11 cellular contexts compared by ENCODE assay signal in the genomic region with DNA sequence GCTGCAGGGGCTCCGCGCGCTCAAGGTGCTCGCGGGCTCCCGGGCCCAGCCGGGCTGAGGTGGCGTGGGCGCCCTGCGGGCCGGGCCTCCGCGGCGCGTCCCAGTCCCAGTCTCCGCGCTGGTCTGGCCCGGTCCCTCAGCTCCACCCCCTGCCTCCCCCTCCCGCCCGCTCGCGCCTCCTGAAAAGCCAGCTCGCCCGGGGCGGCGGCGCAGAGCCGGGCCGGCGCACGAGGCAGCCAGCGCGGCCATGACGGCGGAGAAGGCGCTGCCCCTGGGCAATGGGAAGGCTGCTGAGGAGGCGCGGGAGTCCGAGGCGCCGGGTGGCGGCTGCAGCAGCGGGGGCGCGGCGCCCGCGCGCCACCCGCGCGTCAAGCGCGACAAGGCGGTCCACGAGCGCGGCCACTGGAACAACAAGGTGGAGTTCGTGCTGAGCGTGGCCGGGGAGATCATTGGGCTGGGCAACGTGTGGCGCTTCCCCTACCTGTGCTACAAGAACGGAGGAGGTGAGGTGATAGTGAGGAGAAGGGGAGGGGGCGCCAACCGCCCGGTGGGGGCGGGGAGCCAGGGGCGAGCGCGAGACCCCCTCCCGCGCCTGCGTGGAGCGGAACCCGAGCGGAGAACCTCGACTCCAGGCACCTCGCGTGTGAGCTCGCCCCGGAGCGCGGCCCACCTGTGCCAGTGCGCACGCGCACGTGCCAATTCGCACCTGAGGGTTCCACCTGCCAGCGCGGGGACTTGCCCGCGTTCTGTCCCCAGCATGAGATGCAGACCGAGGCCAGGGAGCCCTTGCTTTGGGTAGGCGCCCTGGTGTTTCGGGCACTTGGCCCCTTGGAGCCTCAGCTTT. TPM values are rescaled to one million over a fixed set of nuclear protein-coding genes. Genes with fewer than 3 reads are reported as not detected.
DNase-seq lines count a peak whose midpoint lies in the region; ATAC-seq, FAIRE-seq and TF ChIP-seq lines count a peak whose summit lies in the region.
"Had no signal": no experiment of that assay in that cellular context is flagged by ENCODE, and none has a peak within 500 bp of the region (broad histone marks: within the 10 kb centered on the region; RNA-seq: fewer than 3 reads in every experiment).

SLC6A11 (plus strand) TSS at position 210 of the 844 bp plus-strand sequence; CDS start at position 248, 38 bp downstream.

- H2BK120ac ChIP-seq in H1 (replicated peaks; ENCODE audit: low read depth, low read length), result no peak within 1 kb of the TSS

- no peak within 1 kb of the TSS for H3K4ac ChIP-seq in H1 (replicated peaks; ENCODE audit: insufficient read length, low read depth, low read length)

- H3K4me1 ChIP-seq in H1 (replicated peaks in 1 of 4; ENCODE audit: control insufficient read depth in 3 of 4, insufficient read depth in 4 of 4, low read length in 3 of 4) (peaks cover 0 to 5% (median 3%) of the 10 kb centered on the region in 4 experiments; a peak in 5 of 7 replicates), tibial artery (peaks cover 0 to 10% (median 8%) of the 10 kb centered on the region in 4 donors)

- no peak within 1 kb of the TSS for H3K23ac ChIP-seq in H1 (ENCODE audit: insufficient read length)

- H3K79me2 ChIP-seq in H1 (ENCODE audit: control insufficient read depth in 1 of 2, insufficient read depth in 2 of 2, low read length in 2 of 2), result no peaks in the 10 kb centered on the region

- H3K27ac ChIP-seq in H1 (ENCODE audit: low read depth, low read length), result no peak within 1 kb of the TSS
- no peak within 1 kb of the TSS for H3K27ac ChIP-seq in tibial artery

- peak within 1 kb of the TSS in 3 of 4 experiments; percentile 13 to 38 (median 27); a peak in 2 of 7 replicates for H3K9ac ChIP-seq in H1 (replicated peaks in 1 of 4; ENCODE audit: extremely low read depth in 1 of 4, low read depth in 3 of 4, low read length in 3 of 4)

- no peak within 1 kb of the TSS for H2AK5ac ChIP-seq in H1 (ENCODE audit: low read depth, low read length)

- H3K4me1 Mint-ChIP-seq in activated T-cell treated with anti-CD3 and anti-CD28 coated beads, Interleukin-2, amount 50 U/mL, for 4 hours (ENCODE audit: low read depth), result no peaks in the 10 kb centered on the region

- no peak within 1 kb of the TSS for H3K56ac ChIP-seq in H1 (replicated peaks; ENCODE audit: insufficient read length, low read depth, low read length)

- H3K9me3 ChIP-seq in H1 (ENCODE audit: insufficient read depth in 2 of 2, low read depth in 1 of 2, low read length in 1 of 2), result no peaks in the 10 kb centered on the region; a peak in 1 of 4 replicates
- H3K9me3 ChIP-seq in tibial artery, result no peaks in the 10 kb centered on the region

- peaks cover 2% of the 10 kb centered on the region; the same call in 1 of the 2 replicates for H3K23me2 ChIP-seq in H1 (ENCODE audit: low read depth, low read length)

- TF ChIP-seq CTCF in H1 (IDR thresholded peaks at IDR 0.05; ENCODE audit: control extremely low read depth in 1 of 3, insufficient read depth in 1 of 3, low read depth in 1 of 3, low read length in 3 of 3), result no peak
- no peak for TF ChIP-seq CTCF in tibial artery (IDR thresholded peaks at IDR 0.05)

- no peaks in the 10 kb centered on the region for H3K9me3 Mint-ChIP-seq in activated T-cell treated with anti-CD3 and anti-CD28 coated beads, Interleukin-2, amount 50 U/mL, for 4 hours

- no peak for TF ChIP-seq RAD21 in H1 (IDR thresholded peaks at IDR 0.05 in 1 of 2, conservative IDR thresholded peaks at IDR 0.05 in 1 of 2; ENCODE audit: low read depth in 2 of 2, low read length in 2 of 2)

- no peak within 1 kb of the TSS for H4K5ac ChIP-seq in H1 (ENCODE audit: insufficient read length, low read depth, low read length)

- H4K8ac ChIP-seq in H1 (ENCODE audit: extremely low read depth, insufficient read depth, low read length), result peak within 1 kb of the TSS; percentile 82; the same call in 1 of the 2 replicates

- CTCF ChIA-PET in H1 (lab: Charles Lee; ENCODE audit: partially characterized antibody), result interaction anchor here (0.6 to 1.9 kb wide), 3 partner anchors 19 to 43 kb away, joined by 3 to 5 read pairs (median 3); no protein-coding TSS in a partner anchor

- H3K4me3 Mint-ChIP-seq in activated T-cell treated with anti-CD3 and anti-CD28 coated beads, Interleukin-2, amount 50 U/mL, for 4 hours, result no peak within 1 kb of the TSS

- H2BK12ac ChIP-seq in H1 (ENCODE audit: low read depth, low read length), result no peak within 1 kb of the TSS

- H2BK15ac ChIP-seq in H1 (ENCODE audit: low read length), result peak within 1 kb of the TSS; percentile 81; the same call in 1 of the 2 replicates

- TF ChIP-seq EP300 in H1 (IDR thresholded peaks at IDR 0.05; ENCODE audit: borderline replicate concordance in 1 of 2, low read depth in 2 of 2, low read length in 2 of 2), result no peak

- H3K27me3 Mint-ChIP-seq in activated T-cell treated with anti-CD3 and anti-CD28 coated beads, Interleukin-2, amount 50 U/mL, for 4 hours (ENCODE audit: low read depth), result peaks cover 38% of the 10 kb centered on the region

- no peaks in the 10 kb centered on the region for H3K36me3 Mint-ChIP-seq in activated T-cell treated with anti-CD3 and anti-CD28 coated beads, Interleukin-2, amount 50 U/mL, for 4 hours (ENCODE audit: insufficient read depth)

- no peak within 1 kb of the TSS; the same call in none of the 2 replicates for H3K18ac ChIP-seq in H1 (ENCODE audit: extremely low read depth, low read length)

- peak; percentile 44 to 62; a peak in 2 of 3 replicates for TF ChIP-seq POLR2A in H1 (IDR thresholded peaks at IDR 0.05; ENCODE audit: control extremely low read depth in 1 of 2, low read depth in 2 of 2, low read length in 2 of 2)

- no peak within 1 kb of the TSS for H4K91ac ChIP-seq in H1 (replicated peaks; ENCODE audit: insufficient read length, low read length)

- no peak for FAIRE-seq in H1 (lab: Jason Lieb, UNC)
- FAIRE-seq: A204.1 had no signal

- peak; percentile 3 for DNase-seq in NCI-H2171 treated with DMSO at 0.1 percent for 48 hours (lab: John Stamatoyannopoulos, UW)
- DNase-seq in NCI-H2171 (lab: John Stamatoyannopoulos, UW), result no peak
- DNase-seq in H1 (ENCODE audit: low read depth in 1 of 2, low spot score in 2 of 2), result peak in 1 of 2 experiments; percentile 75
- peak; percentile 8 for DNase-seq in medulla oblongata (ENCODE audit: extremely low spot score)
- no peak for DNase-seq in tibial artery
- DNase-seq in activated T-cell treated with anti-CD3 and anti-CD28 coated beads, Interleukin-2, amount 50 U/mL, for 4 hours, result no peak
- DNase-seq: NCI-H2081 had no signal

- peak within 1 kb of the TSS; percentile 25 to 60 (median 32) for H3K4me3 ChIP-seq in H1 (ENCODE audit: extremely low read depth in 1 of 4, insufficient read depth in 2 of 4, low read depth in 3 of 4, low read length in 4 of 4)
- peak within 1 kb of the TSS; percentile 14 to 36 for H3K4me3 ChIP-seq in tibial artery

- ATAC-seq in HG02840 (IDR thresholded peaks at IDR 0.05; ENCODE audit: low FRiP score, unreplicated experiment) (no peak), GM21619 (IDR thresholded peaks at IDR 0.05; ENCODE audit: unreplicated experiment) (no peak)
- ATAC-seq in activated T-cell treated with anti-CD3 and anti-CD28 coated beads, Interleukin-2, amount 50 U/mL, for 4 hours, result no peak

- peak within 1 kb of the TSS; percentile 64 to 73 for H3K4me2 ChIP-seq in H1 (ENCODE audit: insufficient read depth in 1 of 2, low read depth in 2 of 2, low read length in 2 of 2)

- no peak within 1 kb of the TSS for H2BK20ac ChIP-seq in H1 (ENCODE audit: low read length)

- intact Hi-C loops in tibial artery (cut with DNase I; ENCODE audit: low total_unique reads), result no loop called here

- no peaks in the 10 kb centered on the region for H3K79me1 ChIP-seq in H1 (ENCODE audit: low read depth, low read length)

- H2BK5ac ChIP-seq in H1 (ENCODE audit: low read depth, low read length), result no peak within 1 kb of the TSS

- peak within 1 kb of the TSS; percentile 40 for H3K14ac ChIP-seq in H1 (ENCODE audit: insufficient read length)

- POLR2A ChIA-PET in H1 (lab: Charles Lee; ENCODE audit: partially characterized antibody), result no interaction called here

- H3K27me3 ChIP-seq in H1 (replicated peaks in 1 of 4; ENCODE audit: control insufficient read depth in 3 of 4, extremely low read depth in 1 of 4, insufficient read depth in 3 of 4, low read length in 3 of 4) (peaks cover 15 to 37% (median 35%) of the 10 kb centered on the region in 4 experiments), tibial artery (peaks cover 0 to 45% of the 10 kb centered on the region in 2 donors)

- peak within 1 kb of the TSS; percentile 91; the same call in 1 of the 2 replicates for H2AFZ ChIP-seq in H1 (ENCODE audit: low read length)

- H4K20me1 ChIP-seq in H1 (replicated peaks in 1 of 2; ENCODE audit: control insufficient read depth in 1 of 2, insufficient read depth in 2 of 2, low read length in 2 of 2), result no peaks in the 10 kb centered on the region

- 13% methylated on average over 39 of the region's 96 CpGs; no CpG with 5 or more reads in 1 of the 2 experiments for WGBS in H1 (ENCODE audit: extremely low coverage in 1 of 2, insufficient coverage in 1 of 2, insufficient read length in 1 of 2, insufficient replicate concordance in 2 of 2, low coverage in 1 of 2, low lambda C conversion rate in 2 of 2, missing lambda C conversion rate in 1 of 2), 2 experiments

- no peaks in the 10 kb centered on the region for H3K36me3 ChIP-seq in H1 (ENCODE audit: control insufficient read depth in 2 of 4, insufficient read depth in 4 of 4, low read length in 3 of 4)
- H3K36me3 ChIP-seq in tibial artery, result no peaks in the 10 kb centered on the region

TF ChIP-seq in H1, 55 proteins besides CTCF, POLR2A, EP300 and RAD21 (continues in another document):
- TF ChIP-seq ASH2L (IDR thresholded peaks at IDR 0.05; ENCODE audit: low read length) (peak; percentile 54), BRCA1 (IDR thresholded peaks at IDR 0.05; ENCODE audit: low read depth, low read length) (no peak), PHF8 (conservative IDR thresholded peaks at IDR 0.05; ENCODE audit: low read depth, low read length) (peak; percentile 39; the same call in 1 of the 2 replicates), MAFK (IDR thresholded peaks at IDR 0.05; ENCODE audit: low read depth, low read length) (no peak)

RNA-seq across cellular contexts. Expression of gene SLC6A11, which starts in this region (rescaled TPM):
- 0.78 and 0.88 TPM in 2 replicates for total RNA-seq in H1 (2021; fragmentation: NEBNext Ultra II Directional; extraction: Animal tissue kit (Norgen Biotek cat#: 25700))
- polyA plus RNA-seq in H1 (2011; rRNA removed), result 1.3 and 1.5 TPM in 2 replicates
- 1.1 TPM for polyA plus RNA-seq in H1 (2011; cell fraction: cytosol; rRNA removed)
- polyA plus RNA-seq in H1 (2011; cell fraction: nucleus; rRNA removed), result 2.3 TPM
- polyA plus RNA-seq in H1 (2012, experiment 1 of 2), result 0.78 to 1.3 TPM (median 1.1 TPM) in 4 replicates
- polyA plus RNA-seq in H1 (2012, experiment 2 of 2), result 0.51 TPM
- polyA plus RNA-seq in H1 (2013, experiment 1 of 2), result 0.67 TPM
- polyA plus RNA-seq in H1 (2013, experiment 2 of 2), result 0.64 TPM
- 0.73 and 1.4 TPM in 2 replicates for polyA minus RNA-seq in H1 (2011; rRNA and poly(A)+ RNA removed)
- 0.29 TPM for polyA minus RNA-seq in H1 (2011; cell fraction: cytosol; rRNA and poly(A)+ RNA removed)
- 1.6 TPM for polyA minus RNA-seq in H1 (2011; cell fraction: nucleus; rRNA and poly(A)+ RNA removed)
- total RNA-seq in activated T-cell treated with anti-CD3 and anti-CD28 coated beads, Interleukin-2, amount 50 U/mL, for 4 hours, result not detected
- total RNA-seq: T-helper 1 cell treated with Interleukin-12 subunit alpha and Interleukin-12 subunit beta and Interleukin-4 antibody, amounts not matched to agents 30 ng/mL and 1 ng/mL, for 36 hours had no signal

Comparison
In these comparisons a context has a peak if more than half of its experiments do, and no peak if none do; other contexts are left out.
1. DNase-seq: peak in NCI-H2171 treated with DMSO at 0.1 percent for 48 hours (single experiment) and medulla oblongata (single experiment); none in NCI-H2171 (single experiment), tibial artery (0 of 2) and activated T-cell treated with anti-CD3 and anti-CD28 coated beads, Interleukin-2, amount 50 U/mL, for 4 hours (single experiment).